Comparison of ENCODE assay signal across 37 cellular contexts in genomic region chr1:95301091-95301490, GRCh38.
"Had no signal": no experiment of that assay in that cellular context is flagged by ENCODE, and none has a peak within 500 bp of the region (broad histone marks: within the 10 kb centered on the region; RNA-seq: fewer than 3 reads in every experiment).

No MANE protein-coding gene starts in this region.

- DNase-seq: Karpas-422, Kasumi-1, MG63, MM.1S, MV-4-11, NCI-H1048, NCI-H1092, NCI-H1092 treated with DMSO at 0.1 percent for 48 hours, NCI-H1105, NCI-H1105 treated with DMSO at 0.1 percent for 48 hours, NCI-H1417, NCI-H1417 treated with DMSO at 0.1 percent for 48 hours, NCI-H1436, NCI-H1436 treated with DMSO at 0.1 percent for 48 hours, NCI-H146, NCI-H1694, NCI-H1694 treated with DMSO at 0.1 percent for 48 hours, NCI-H187, NCI-H187 treated with DMSO at 0.1 percent for 48 hours, NCI-H1930, NCI-H2029, NCI-H2029 treated with DMSO at 0.1 percent for 48 hours, NCI-H2081, NCI-H2081 treated with DMSO at 0.1 percent for 48 hours, NCI-H2107, NCI-H2171, NCI-H2171 treated with DMSO at 0.1 percent for 48 hours, NCI-H2227 treated with DMSO at 0.1 percent for 48 hours, NCI-H226, NCI-H345, NCI-H446, NCI-H446 treated with DMSO at 0.1 percent for 48 hours, NCI-H510A, NCI-H510A treated with DMSO at 0.1 percent for 48 hours, NCI-H524, NCI-H524 treated with DMSO at 0.1 percent for 48 hours, NCI-H526 had no signal

- H3K9me3 ChIP-seq: MG63 had no signal

- H3K27me3 ChIP-seq: MG63 had no signal

- H3K36me3 ChIP-seq: MG63 had no signal

- H3K4me3 ChIP-seq: MG63 had no signal
